Comparison of ENCODE assay signal across 39 cellular contexts in genomic region chr6:2310042-2310441, GRCh38.
"Had no signal": no experiment of that assay in that cellular context is flagged by ENCODE, and none has a peak within 500 bp of the region (broad histone marks: within the 10 kb centered on the region; RNA-seq: fewer than 3 reads in every experiment).

No MANE protein-coding gene starts in this region.

- H3K36me3 ChIP-seq: adrenal gland, ascending aorta, brain microvascular endothelial cell, breast epithelium, cardiac muscle cell had no signal

- H3K4me1 ChIP-seq: adrenal gland, ascending aorta, body of pancreas, breast epithelium had no signal

- H3K27ac Mint-ChIP-seq: activated naive CD4-positive, alpha-beta T cell treated with anti-CD3 and anti-CD28 coated beads for 36 hours; activated naive CD4-positive, alpha-beta T cell treated with anti-CD3 and anti-CD28 coated beads, Interleukin-2, amount 10 ng/mL, durations not matched to agents 7 days and 5 days; activated naive CD4-positive, alpha-beta T cell treated with anti-CD3 and anti-CD28 coated beads, Interleukin-2, amount 50 U/mL, for 24 hours; activated naive CD4-positive, alpha-beta T cell treated with anti-CD3 and anti-CD28 coated beads, Interleukin-2, amount 50 U/mL, for 72 hours; activated naive CD8-positive, alpha-beta T cell; activated naive CD8-positive, alpha-beta T cell treated with anti-CD3 and anti-CD28 coated beads for 36 hours; activated naive CD8-positive, alpha-beta T cell treated with anti-CD3 and anti-CD28 coated beads, Interleukin-2, amount 10 ng/mL, durations not matched to agents 7 days and 5 days; activated naive CD8-positive, alpha-beta T cell treated with anti-CD3 and anti-CD28 coated beads, Interleukin-2, amount 50 U/mL, for 24 hours; activated T-cell treated with anti-CD3 and anti-CD28 coated beads, Interleukin-2, amount 50 U/mL, for 24 hours; activated T-cell treated with anti-CD3 and anti-CD28 coated beads, Interleukin-2, amount 50 U/mL, for 72 hours; activated T-helper 1 cell treated with anti-CD3 and anti-CD28 coated beads, Interleukin-12 subunit alpha, Interleukin-12 subunit beta, Interleukin-2, Interleukin-4 antibody, amounts not matched to agents 30 ng/mL and 10 ng/mL and 1 ng/mL, durations not matched to agents 14 hours and 24 hours and 36 hours; activated T-helper 17 cell treated with anti-CD3 and anti-CD28 coated beads, Interleukin-2, amount 50 U/mL, for 72 hours; activated T-helper 2 cell treated with anti-CD3 and anti-CD28 coated beads, Interferon-gamma antibody, Interleukin-2, Interleukin-4, amounts not matched to agents 10 μg/mL and 5 μg/mL and 100 μg/mL, durations not matched to agents 14 hours and 24 hours and 36 hours; brain had no signal

- ATAC-seq: activated naive CD4-positive, alpha-beta T cell treated with anti-CD3 and anti-CD28 coated beads, Interleukin-2, amount 50 U/mL, for 72 hours; activated naive CD8-positive, alpha-beta T cell treated with anti-CD3 and anti-CD28 coated beads, Interleukin-2, amount 50 U/mL, for 24 hours; activated T-cell treated with anti-CD3 and anti-CD28 coated beads, Interleukin-2, amount 50 U/mL, for 4 hours; activated T-cell treated with anti-CD3 and anti-CD28 coated beads, Interleukin-2, amount 50 U/mL, for 72 hours; activated T-helper 17 cell treated with anti-CD3 and anti-CD28 coated beads, Interleukin-2, amount 50 U/mL, for 72 hours; body of pancreas had no signal

- H3K27me3 ChIP-seq: adrenal gland, ascending aorta, body of pancreas, brain microvascular endothelial cell, breast epithelium, cardiac muscle cell had no signal

- H3K4me1 Mint-ChIP-seq: activated naive CD4-positive, alpha-beta T cell treated with anti-CD3 and anti-CD28 coated beads, Interleukin-2, amount 10 ng/mL, durations not matched to agents 7 days and 5 days; activated naive CD4-positive, alpha-beta T cell treated with anti-CD3 and anti-CD28 coated beads, Interleukin-2, amount 50 U/mL, for 24 hours; activated naive CD8-positive, alpha-beta T cell treated with anti-CD3 and anti-CD28 coated beads for 36 hours; activated naive CD8-positive, alpha-beta T cell treated with anti-CD3 and anti-CD28 coated beads, Interleukin-2, amount 10 ng/mL, durations not matched to agents 7 days and 5 days; activated naive CD8-positive, alpha-beta T cell treated with anti-CD3 and anti-CD28 coated beads, Interleukin-2, amount 50 U/mL, for 24 hours; activated T-helper 17 cell treated with anti-CD3 and anti-CD28 coated beads, Interleukin-2, amount 50 U/mL, for 72 hours; brain; central memory CD8-positive, alpha-beta T cell had no signal

- H3K9me3 Mint-ChIP-seq: activated T-helper 1 cell treated with anti-CD3 and anti-CD28 coated beads, Interleukin-12 subunit alpha, Interleukin-12 subunit beta, Interleukin-2, Interleukin-4 antibody, amounts not matched to agents 30 ng/mL and 10 ng/mL and 1 ng/mL, durations not matched to agents 14 hours and 24 hours and 36 hours; activated T-helper 2 cell treated with anti-CD3 and anti-CD28 coated beads, Interferon-gamma antibody, Interleukin-2, Interleukin-4, amounts not matched to agents 10 μg/mL and 5 μg/mL and 100 μg/mL, durations not matched to agents 14 hours and 24 hours and 36 hours; central memory CD8-positive, alpha-beta T cell had no signal

- H3K4me3 ChIP-seq: adrenal gland, ascending aorta, body of pancreas, breast epithelium, cardiac muscle cell had no signal

- H3K9me3 ChIP-seq: adrenal gland, body of pancreas, breast epithelium had no signal

- H3K4me3 Mint-ChIP-seq: activated naive CD4-positive, alpha-beta T cell treated with anti-CD3 and anti-CD28 coated beads for 36 hours; activated naive CD4-positive, alpha-beta T cell treated with anti-CD3 and anti-CD28 coated beads, Interleukin-2, amount 10 ng/mL, durations not matched to agents 7 days and 5 days; activated naive CD4-positive, alpha-beta T cell treated with anti-CD3 and anti-CD28 coated beads, Interleukin-2, amount 50 U/mL, for 24 hours; activated naive CD8-positive, alpha-beta T cell; activated naive CD8-positive, alpha-beta T cell treated with anti-CD3 and anti-CD28 coated beads for 36 hours; activated naive CD8-positive, alpha-beta T cell treated with anti-CD3 and anti-CD28 coated beads, Interleukin-2, amount 10 ng/mL, durations not matched to agents 7 days and 5 days; activated naive CD8-positive, alpha-beta T cell treated with anti-CD3 and anti-CD28 coated beads, Interleukin-2, amount 50 U/mL, for 24 hours; activated T-cell treated with anti-CD3 and anti-CD28 coated beads, Interleukin-2, amount 50 U/mL, for 24 hours; activated T-cell treated with anti-CD3 and anti-CD28 coated beads, Interleukin-2, amount 50 U/mL, for 4 hours; activated T-cell treated with anti-CD3 and anti-CD28 coated beads, Interleukin-2, amount 50 U/mL, for 72 hours; activated T-helper 1 cell treated with anti-CD3 and anti-CD28 coated beads, Interleukin-12 subunit alpha, Interleukin-12 subunit beta, Interleukin-2, Interleukin-4 antibody, amounts not matched to agents 30 ng/mL and 10 ng/mL and 1 ng/mL, durations not matched to agents 14 hours and 24 hours and 36 hours; activated T-helper 17 cell treated with anti-CD3 and anti-CD28 coated beads, Interleukin-2, amount 50 U/mL, for 72 hours; brain; central memory CD8-positive, alpha-beta T cell had no signal

- H3K27me3 Mint-ChIP-seq: activated naive CD4-positive, alpha-beta T cell treated with anti-CD3 and anti-CD28 coated beads, Interleukin-2, amount 10 ng/mL, durations not matched to agents 7 days and 5 days; activated naive CD4-positive, alpha-beta T cell treated with anti-CD3 and anti-CD28 coated beads, Interleukin-2, amount 50 U/mL, for 24 hours; activated naive CD8-positive, alpha-beta T cell; activated naive CD8-positive, alpha-beta T cell treated with anti-CD3 and anti-CD28 coated beads for 36 hours; activated naive CD8-positive, alpha-beta T cell treated with anti-CD3 and anti-CD28 coated beads, Interleukin-2, amount 10 ng/mL, durations not matched to agents 7 days and 5 days; activated naive CD8-positive, alpha-beta T cell treated with anti-CD3 and anti-CD28 coated beads, Interleukin-2, amount 50 U/mL, for 24 hours; activated T-cell treated with anti-CD3 and anti-CD28 coated beads, Interleukin-2, amount 50 U/mL, for 24 hours; activated T-helper 17 cell treated with anti-CD3 and anti-CD28 coated beads, Interleukin-2, amount 50 U/mL, for 72 hours; brain; central memory CD8-positive, alpha-beta T cell had no signal

- H3K27ac ChIP-seq: adrenal gland, ascending aorta, body of pancreas, brain microvascular endothelial cell, breast epithelium, cardiac muscle cell had no signal

- FAIRE-seq: astrocyte, bronchial epithelial cell had no signal

- H3K36me3 Mint-ChIP-seq: activated naive CD4-positive, alpha-beta T cell treated with anti-CD3 and anti-CD28 coated beads, Interleukin-2, amount 10 ng/mL, durations not matched to agents 7 days and 5 days had no signal

- DNase-seq: activated effector memory CD4-positive, alpha-beta T cell treated with anti-CD3 and anti-CD28 coated beads, Interleukin-2, amount 50 U/mL, for 16 hours; activated effector memory CD4-positive, alpha-beta T cell treated with Interleukin-2 at 50 U/mL for 16 hours; activated gamma-delta T cell; activated gamma-delta T cell treated with Interleukin-2 at 50 U/mL for 16 hours; activated naive CD4-positive, alpha-beta T cell; activated naive CD4-positive, alpha-beta T cell treated with anti-CD3 and anti-CD28 coated beads for 36 hours; activated naive CD4-positive, alpha-beta T cell treated with anti-CD3 and anti-CD28 coated beads, Interleukin-2, amount 10 ng/mL, durations not matched to agents 7 days and 5 days; activated naive CD4-positive, alpha-beta T cell treated with anti-CD3 and anti-CD28 coated beads, Interleukin-2, amount 50 U/mL, for 16 hours; activated naive CD4-positive, alpha-beta T cell treated with Interleukin-2 at 50 U/mL for 16 hours; activated naive CD8-positive, alpha-beta T cell treated with anti-CD3 and anti-CD28 coated beads for 36 hours; activated naive CD8-positive, alpha-beta T cell treated with anti-CD3 and anti-CD28 coated beads, Interleukin-2, amount 10 ng/mL, durations not matched to agents 7 days and 5 days; activated naive CD8-positive, alpha-beta T cell treated with anti-CD3 and anti-CD28 coated beads, Interleukin-2, amount 50 U/mL, for 24 hours; activated T-cell treated with anti-CD3 and anti-CD28 coated beads, Interleukin-2, amount 50 U/mL, for 1 hour; activated T-cell treated with anti-CD3 and anti-CD28 coated beads, Interleukin-2, amount 50 U/mL, for 24 hours; activated T-cell treated with anti-CD3 and anti-CD28 coated beads, Interleukin-2, amount 50 U/mL, for 4 hours; activated T-cell treated with anti-CD3 and anti-CD28 coated beads, Interleukin-2, amount 50 U/mL, for 48 hours; activated T-cell treated with anti-CD3 and anti-CD28 coated beads, Interleukin-2, amount 50 U/mL, for 72 hours; adrenal gland; amniotic stem cell; amygdala; aorta; body of pancreas; brain microvascular endothelial cell; caudate nucleus; central memory CD4-positive, alpha-beta T cell; cerebellar nuclear complex had no signal
